8 cellular contexts compared by ENCODE assay signal in genomic region chr20:53916173-53916512, GRCh38.
DNase-seq lines count a peak whose midpoint lies in the region; ATAC-seq and TF ChIP-seq lines count a peak whose summit lies in the region.

No MANE protein-coding gene starts in this region.

- ATAC-seq in GM23338 (no peak), HG03039 (IDR thresholded peaks at IDR 0.05; ENCODE audit: unreplicated experiment) (no peak), HG02885 (IDR thresholded peaks at IDR 0.05; ENCODE audit: poor library complexity, unreplicated experiment) (no peak)

- peaks cover 1% of the 10 kb centered on the region; the same call in 2 of the 3 replicates for H3K36me3 Mint-ChIP-seq in GM23338 (ENCODE audit: low read depth)

- H3K27ac Mint-ChIP-seq in GM23338 = peak overlapping the region; percentile 94

- no peak overlapping the region; the same call in 1 of the 2 replicates for H2AFZ ChIP-seq in GM23338

- peaks cover 53% of the 10 kb centered on the region for H3K4me1 Mint-ChIP-seq in GM23338

- H3K27me3 ChIP-seq in GM23338 (ENCODE audit: insufficient read depth) (no peaks in the 10 kb centered on the region), right atrium auricular region (no peaks in the 10 kb centered on the region), skeletal muscle satellite cell (ENCODE audit: control insufficient read depth, insufficient read depth, low read length) (no peaks in the 10 kb centered on the region), H7 (ENCODE audit: control insufficient read depth, insufficient read depth, low read length) (no peaks in the 10 kb centered on the region)

- no peaks in the 10 kb centered on the region for H3K9me3 ChIP-seq in right atrium auricular region
- H3K9me3 ChIP-seq in skeletal muscle satellite cell (replicated peaks; ENCODE audit: low read length) = no peaks in the 10 kb centered on the region

- H3K9ac ChIP-seq in skeletal muscle satellite cell (ENCODE audit: low read depth, low read length) = peak overlapping the region; percentile 91

- peak overlapping the region; percentile 79 for H3K4me2 ChIP-seq in GM23338
- peak overlapping the region; percentile 91 for H3K4me2 ChIP-seq in skeletal muscle satellite cell (ENCODE audit: low read length)

- peak overlapping the region; percentile 85 for H3K4me3 Mint-ChIP-seq in GM23338

- H3K79me2 ChIP-seq in GM23338 (replicated peaks; ENCODE audit: insufficient read depth) = no peaks in the 10 kb centered on the region

- H3K9me2 ChIP-seq in GM23338 (ENCODE audit: insufficient read depth) = no peaks in the 10 kb centered on the region

- no peaks in the 10 kb centered on the region for H4K20me1 ChIP-seq in GM23338 (replicated peaks; ENCODE audit: insufficient read depth)

- peaks cover 2% of the 10 kb centered on the region; the same call in 2 of the 3 replicates for H3K9me3 Mint-ChIP-seq in GM23338

- peaks cover 13% of the 10 kb centered on the region for H3K27me3 Mint-ChIP-seq in GM23338 (ENCODE audit: insufficient read depth, low read depth, poor library complexity)

- H3K4me1 ChIP-seq in GM23338 (ENCODE audit: insufficient read depth) = peaks cover 51% of the 10 kb centered on the region
- peaks cover 0 to 34% of the 10 kb centered on the region in 2 donors for H3K4me1 ChIP-seq in right atrium auricular region
- H3K4me1 ChIP-seq in skeletal muscle satellite cell (ENCODE audit: control insufficient read depth, insufficient read depth, low read length) = peaks cover 49% of the 10 kb centered on the region

- H3K4me3 ChIP-seq in GM23338 (peak overlapping the region; percentile 61; the same call in 1 of the 2 replicates), right atrium auricular region (peak overlapping the region in 1 of 2 donors; percentile 64), skeletal muscle satellite cell (ENCODE audit: low read length) (peak overlapping the region; percentile 57), H7 (ENCODE audit: insufficient read depth, low read depth, low read length) (no peak overlapping the region)

- DNase-seq in GM23338 (ENCODE audit: low spot score) (no peak), right atrium auricular region (ENCODE audit: low spot score) (no peak), SKM-1 (lab: John Stamatoyannopoulos, UW; ENCODE audit: unreplicated experiment) (no peak), H7 (no peak)

- H3K27ac ChIP-seq in GM23338 (ENCODE audit: low read depth) = no peak overlapping the region
- peak overlapping the region; percentile 89 for H3K27ac ChIP-seq in VCaP
- H3K27ac ChIP-seq in right atrium auricular region = peak overlapping the region; percentile 90

- TF ChIP-seq CTCF in GM23338 (conservative IDR thresholded peaks at IDR 0.05; ENCODE audit: low read depth in 2 of 2) (no peak), VCaP (conservative IDR thresholded peaks at IDR 0.05) (no peak), right atrium auricular region (IDR thresholded peaks at IDR 0.05) (no peak)

- H3K36me3 ChIP-seq in GM23338 (ENCODE audit: insufficient read depth) (no peaks in the 10 kb centered on the region), right atrium auricular region (no peaks in the 10 kb centered on the region), skeletal muscle satellite cell (ENCODE audit: insufficient read depth, low read length) (no peaks in the 10 kb centered on the region), H7 (replicated peaks; ENCODE audit: control insufficient read depth, insufficient read depth, low read length) (no peaks in the 10 kb centered on the region)

- H3F3A ChIP-seq in GM23338 (replicated peaks; ENCODE audit: low read depth) = no peaks in the 10 kb centered on the region

TF ChIP-seq in GM23338, 12 proteins besides CTCF, POLR2A, EP300 and RAD21 (continues in another document):
- no peak for TF ChIP-seq POLR2AphosphoS5 (IDR thresholded peaks at IDR 0.05; ENCODE audit: low read depth)
- TF ChIP-seq JUNB (IDR thresholded peaks at IDR 0.05; ENCODE audit: unreplicated experiment) = no peak
- TF ChIP-seq, protein P1, sequence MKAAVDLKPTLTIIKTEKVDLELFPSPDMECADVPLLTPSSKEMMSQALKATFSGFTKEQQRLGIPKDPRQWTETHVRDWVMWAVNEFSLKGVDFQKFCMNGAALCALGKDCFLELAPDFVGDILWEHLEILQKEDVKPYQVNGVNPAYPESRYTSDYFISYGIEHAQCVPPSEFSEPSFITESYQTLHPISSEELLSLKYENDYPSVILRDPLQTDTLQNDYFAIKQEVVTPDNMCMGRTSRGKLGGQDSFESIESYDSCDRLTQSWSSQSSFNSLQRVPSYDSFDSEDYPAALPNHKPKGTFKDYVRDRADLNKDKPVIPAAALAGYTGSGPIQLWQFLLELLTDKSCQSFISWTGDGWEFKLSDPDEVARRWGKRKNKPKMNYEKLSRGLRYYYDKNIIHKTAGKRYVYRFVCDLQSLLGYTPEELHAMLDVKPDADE (IDR thresholded peaks at IDR 0.05) = no peak
- TF ChIP-seq STAT1 (IDR thresholded peaks at IDR 0.05; ENCODE audit: unreplicated experiment) = no peak
- TF ChIP-seq NANOG (IDR thresholded peaks at IDR 0.05; ENCODE audit: borderline replicate concordance) = no peak
- no peak for TF ChIP-seq ZNF114 (CRISPR knock-in tag; IDR thresholded peaks at IDR 0.05)
- TF ChIP-seq, protein P2, sequence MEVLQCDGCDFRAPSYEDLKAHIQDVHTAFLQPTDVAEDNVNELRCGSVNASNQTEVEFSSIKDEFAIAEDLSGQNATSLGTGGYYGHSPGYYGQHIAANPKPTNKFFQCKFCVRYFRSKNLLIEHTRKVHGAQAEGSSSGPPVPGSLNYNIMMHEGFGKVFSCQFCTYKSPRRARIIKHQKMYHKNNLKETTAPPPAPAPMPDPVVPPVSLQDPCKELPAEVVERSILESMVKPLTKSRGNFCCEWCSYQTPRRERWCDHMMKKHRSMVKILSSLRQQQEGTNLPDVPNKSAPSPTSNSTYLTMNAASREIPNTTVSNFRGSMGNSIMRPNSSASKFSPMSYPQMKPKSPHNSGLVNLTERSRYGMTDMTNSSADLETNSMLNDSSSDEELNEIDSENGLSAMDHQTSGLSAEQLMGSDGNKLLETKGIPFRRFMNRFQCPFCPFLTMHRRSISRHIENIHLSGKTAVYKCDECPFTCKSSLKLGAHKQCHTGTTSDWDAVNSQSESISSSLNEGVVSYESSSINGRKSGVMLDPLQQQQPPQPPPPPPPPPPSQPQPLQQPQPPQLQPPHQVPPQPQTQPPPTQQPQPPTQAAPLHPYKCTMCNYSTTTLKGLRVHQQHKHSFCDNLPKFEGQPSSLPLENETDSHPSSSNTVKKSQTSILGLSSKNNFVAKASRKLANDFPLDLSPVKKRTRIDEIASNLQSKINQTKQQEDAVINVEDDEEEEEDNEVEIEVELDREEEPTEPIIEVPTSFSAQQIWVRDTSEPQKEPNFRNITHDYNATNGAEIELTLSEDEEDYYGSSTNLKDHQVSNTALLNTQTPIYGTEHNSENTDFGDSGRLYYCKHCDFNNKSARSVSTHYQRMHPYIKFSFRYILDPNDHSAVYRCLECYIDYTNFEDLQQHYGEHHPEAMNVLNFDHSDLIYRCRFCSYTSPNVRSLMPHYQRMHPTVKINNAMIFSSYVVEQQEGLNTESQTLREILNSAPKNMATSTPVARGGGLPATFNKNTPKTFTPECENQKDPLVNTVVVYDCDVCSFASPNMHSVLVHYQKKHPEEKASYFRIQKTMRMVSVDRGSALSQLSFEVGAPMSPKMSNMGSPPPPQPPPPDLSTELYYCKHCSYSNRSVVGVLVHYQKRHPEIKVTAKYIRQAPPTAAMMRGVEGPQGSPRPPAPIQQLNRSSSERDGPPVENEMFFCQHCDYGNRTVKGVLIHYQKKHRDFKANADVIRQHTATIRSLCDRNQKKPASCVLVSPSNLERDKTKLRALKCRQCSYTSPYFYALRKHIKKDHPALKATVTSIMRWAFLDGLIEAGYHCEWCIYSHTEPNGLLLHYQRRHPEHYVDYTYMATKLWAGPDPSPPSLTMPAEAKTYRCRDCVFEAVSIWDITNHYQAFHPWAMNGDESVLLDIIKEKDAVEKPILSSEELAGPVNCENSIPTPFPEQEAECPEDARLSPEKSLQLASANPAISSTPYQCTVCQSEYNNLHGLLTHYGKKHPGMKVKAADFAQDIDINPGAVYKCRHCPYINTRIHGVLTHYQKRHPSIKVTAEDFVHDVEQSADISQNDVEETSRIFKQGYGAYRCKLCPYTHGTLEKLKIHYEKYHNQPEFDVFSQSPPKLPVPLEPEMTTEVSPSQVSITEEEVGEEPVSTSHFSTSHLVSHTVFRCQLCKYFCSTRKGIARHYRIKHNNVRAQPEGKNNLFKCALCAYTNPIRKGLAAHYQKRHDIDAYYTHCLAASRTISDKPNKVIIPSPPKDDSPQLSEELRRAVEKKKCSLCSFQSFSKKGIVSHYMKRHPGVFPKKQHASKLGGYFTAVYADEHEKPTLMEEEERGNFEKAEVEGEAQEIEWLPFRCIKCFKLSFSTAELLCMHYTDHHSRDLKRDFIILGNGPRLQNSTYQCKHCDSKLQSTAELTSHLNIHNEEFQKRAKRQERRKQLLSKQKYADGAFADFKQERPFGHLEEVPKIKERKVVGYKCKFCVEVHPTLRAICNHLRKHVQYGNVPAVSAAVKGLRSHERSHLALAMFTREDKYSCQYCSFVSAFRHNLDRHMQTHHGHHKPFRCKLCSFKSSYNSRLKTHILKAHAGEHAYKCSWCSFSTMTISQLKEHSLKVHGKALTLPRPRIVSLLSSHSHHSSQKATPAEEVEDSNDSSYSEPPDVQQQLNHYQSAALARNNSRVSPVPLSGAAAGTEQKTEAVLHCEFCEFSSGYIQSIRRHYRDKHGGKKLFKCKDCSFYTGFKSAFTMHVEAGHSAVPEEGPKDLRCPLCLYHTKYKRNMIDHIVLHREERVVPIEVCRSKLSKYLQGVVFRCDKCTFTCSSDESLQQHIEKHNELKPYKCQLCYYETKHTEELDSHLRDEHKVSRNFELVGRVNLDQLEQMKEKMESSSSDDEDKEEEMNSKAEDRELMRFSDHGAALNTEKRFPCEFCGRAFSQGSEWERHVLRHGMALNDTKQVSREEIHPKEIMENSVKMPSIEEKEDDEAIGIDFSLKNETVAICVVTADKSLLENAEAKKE (CRISPR knock-in tag; IDR thresholded peaks at IDR 0.05) = no peak
- TF ChIP-seq CREB1 (CRISPR knock-in tag; IDR thresholded peaks at IDR 0.05; ENCODE audit: low read depth) = no peak
- TF ChIP-seq EZH2phosphoT487 (IDR thresholded peaks at IDR 0.05; ENCODE audit: unreplicated experiment) = no peak
- no peak for TF ChIP-seq ZNF331 (CRISPR knock-in tag; IDR thresholded peaks at IDR 0.05; ENCODE audit: low read depth)
